Comparison of ENCODE assay signal across 8 cellular contexts in the genomic region with DNA sequence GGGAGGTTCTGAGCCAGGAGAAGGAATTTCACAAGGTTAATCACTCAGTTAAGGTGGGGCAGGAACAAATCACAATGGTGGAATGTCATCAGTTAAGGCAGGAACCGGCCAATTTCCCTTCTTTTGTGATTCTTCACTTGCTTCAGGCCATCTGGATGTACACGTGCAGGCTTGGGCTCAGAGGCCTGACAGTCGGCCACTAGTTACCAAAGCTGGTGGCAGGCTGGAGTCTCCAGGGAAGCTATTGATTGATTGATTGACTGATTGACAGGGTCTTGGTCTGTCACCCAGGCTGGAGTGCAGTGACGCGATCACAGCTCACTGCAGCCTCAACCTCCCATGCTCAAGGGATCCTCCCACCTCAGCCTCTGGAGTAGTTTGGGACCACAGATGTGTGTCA. TPM values are rescaled to one million over a fixed set of nuclear protein-coding genes. Genes with fewer than 3 reads are reported as not detected.
DNase-seq lines count a peak whose midpoint lies in the region; ATAC-seq and TF ChIP-seq lines count a peak whose summit lies in the region.
"Not testable (repeated sequence)": the region's sequence is repeated elsewhere in the genome, so short reads cannot be mapped to it uniquely, and the experiment has no call there.

No MANE protein-coding gene starts in this region.

- not testable (repeated sequence) for TF ChIP-seq CTCF in VCaP (conservative IDR thresholded peaks at IDR 0.05); nephron progenitor cell (IDR thresholded peaks at IDR 0.05)

- H3K4me3 ChIP-seq in CD4-positive, CD25-positive, alpha-beta regulatory T cell (ENCODE audit: low read depth, low read length); HUES48 (ENCODE audit: low read depth, low read length); right cardiac atrium (ENCODE audit: low read length): not testable (repeated sequence)

- H3K36me3 Mint-ChIP-seq in CD4-positive, CD25-positive, alpha-beta regulatory T cell; activated naive CD8-positive, alpha-beta T cell; nephron progenitor cell (ENCODE audit: low read depth): not testable (repeated sequence)

- H3K9me3 ChIP-seq in CD4-positive, CD25-positive, alpha-beta regulatory T cell (ENCODE audit: control insufficient read depth in 2 of 2, low read length in 2 of 2); HUES48 (ENCODE audit: control insufficient read depth, insufficient read depth, low read length); right cardiac atrium (ENCODE audit: control insufficient read depth, low read length): not testable (repeated sequence)

- not testable (repeated sequence) for H3K36me3 ChIP-seq in CD4-positive, CD25-positive, alpha-beta regulatory T cell (ENCODE audit: control insufficient read depth, insufficient read depth, low read length); HUES48 (ENCODE audit: control insufficient read depth, insufficient read depth, low read length)

- not testable (repeated sequence) for H3K9ac ChIP-seq in HUES48 (ENCODE audit: low read depth, low read length)

- peaks cover 19 to 40% (median 28%) of the 10 kb centered on the region in 4 donors for H3K4me1 Mint-ChIP-seq in CD4-positive, CD25-positive, alpha-beta regulatory T cell
- H3K4me1 Mint-ChIP-seq in activated naive CD8-positive, alpha-beta T cell (ENCODE audit: low read depth), result peaks cover 34% of the 10 kb centered on the region
- H3K4me1 Mint-ChIP-seq in nephron progenitor cell, result peaks cover 55% of the 10 kb centered on the region

- not testable (repeated sequence) for H3K27me3 Mint-ChIP-seq in CD4-positive, CD25-positive, alpha-beta regulatory T cell; activated naive CD8-positive, alpha-beta T cell; nephron progenitor cell (ENCODE audit: low read depth, poor library complexity)

- peak overlapping the region; percentile 96 to 100 (median 98) for H3K4me3 Mint-ChIP-seq in CD4-positive, CD25-positive, alpha-beta regulatory T cell
- H3K4me3 Mint-ChIP-seq in activated naive CD8-positive, alpha-beta T cell, result peak overlapping the region; percentile 95
- H3K4me3 Mint-ChIP-seq in nephron progenitor cell, result peak overlapping the region; percentile 97

- not testable (repeated sequence) for H3K27ac ChIP-seq in CD4-positive, CD25-positive, alpha-beta regulatory T cell (ENCODE audit: insufficient read depth, low read length, poor library complexity, severe bottlenecking); right cardiac atrium (ENCODE audit: low read length)
- H3K27ac ChIP-seq in HUES48 (ENCODE audit: low read depth, low read length) (peak overlapping the region; percentile 82), VCaP (peak overlapping the region; percentile 72; the same call in 1 of the 2 replicates)

- peaks cover 21% of the 10 kb centered on the region for H3K4me1 ChIP-seq in CD4-positive, CD25-positive, alpha-beta regulatory T cell (ENCODE audit: control insufficient read depth, insufficient read depth, low read length, poor library complexity, severe bottlenecking)
- H3K4me1 ChIP-seq in HUES48 (ENCODE audit: control insufficient read depth, insufficient read depth, low read length), result peaks cover 27% of the 10 kb centered on the region
- H3K4me1 ChIP-seq in right cardiac atrium (ENCODE audit: control insufficient read depth, insufficient read depth, low read length), result not testable (repeated sequence)

- H3K9me3 Mint-ChIP-seq in CD4-positive, CD25-positive, alpha-beta regulatory T cell; activated naive CD8-positive, alpha-beta T cell (ENCODE audit: low read depth); nephron progenitor cell: not testable (repeated sequence)

- peak overlapping the region; percentile 20 to 96 (median 95) for H3K27ac Mint-ChIP-seq in CD4-positive, CD25-positive, alpha-beta regulatory T cell
- not testable (repeated sequence) for H3K27ac Mint-ChIP-seq in activated naive CD8-positive, alpha-beta T cell; nephron progenitor cell

- not testable (repeated sequence) for H3K27me3 ChIP-seq in CD4-positive, CD25-positive, alpha-beta regulatory T cell (ENCODE audit: control insufficient read depth, insufficient read depth, low read length); HUES48 (ENCODE audit: control insufficient read depth, insufficient read depth, low read length); right cardiac atrium (ENCODE audit: control insufficient read depth, insufficient read depth)

- intact Hi-C loops in right cardiac atrium (cut with DNase I), result not testable (repeated sequence)

- not testable (repeated sequence) for ATAC-seq in CD4-positive, CD25-positive, alpha-beta regulatory T cell (ENCODE audit: low read depth in 2 of 2); right cardiac atrium; stimulated activated naive CD8-positive, alpha-beta T cell treated with anti-CD3 and anti-CD28 coated beads, Interleukin-15, Interleukin-2, amounts not matched to agents 100 U/mL and 50 U/mL, for 24 hours

- WGBS in right cardiac atrium, result 52% methylated on average over 5 of the region's 5 CpGs

- not testable (repeated sequence) for DNase-seq in CD4-positive, CD25-positive, alpha-beta regulatory T cell
- DNase-seq in ecto neural progenitor cell (ENCODE audit: low spot score), result peak; percentile 49
- peak in 2 of 3 donors; percentile 13 to 33 for DNase-seq in right cardiac atrium
- peak; percentile 3 for DNase-seq in nephron progenitor cell
- peak; percentile 3 for DNase-seq in stimulated activated naive CD8-positive, alpha-beta T cell treated with anti-CD3 and anti-CD28 coated beads, Interleukin-15, Interleukin-2, amounts not matched to agents 100 U/mL and 50 U/mL, for 24 hours

RNA-seq across cellular contexts. Expression of a gene that starts 0.9 kb away (rescaled TPM):
- total RNA-seq in CD4-positive, CD25-positive, alpha-beta regulatory T cell, result 25.8 TPM
- polyA plus RNA-seq in CD4-positive, CD25-positive, alpha-beta regulatory T cell, result 10 to 100 TPM; 14.0 to 24.0 (median 17.1) TPM
- 100 to 1,000 TPM in 1 of 4 donors, 10 to 100 TPM in 3; 84.6 to 103 (median 95.2) TPM for total RNA-seq in right cardiac atrium
- 74.6 TPM for polyA plus RNA-seq in right cardiac atrium

RNA-seq across cellular contexts. Expression of a gene that starts 35.5 kb away (rescaled TPM):
- 12.2 TPM for total RNA-seq in CD4-positive, CD25-positive, alpha-beta regulatory T cell
- polyA plus RNA-seq in CD4-positive, CD25-positive, alpha-beta regulatory T cell, result 10 to 100 TPM in 1 of 4 donors, 1 to 10 TPM in 3; 7.7 to 10.4 (median 8.5) TPM
- total RNA-seq in right cardiac atrium, result 10 to 100 TPM in 1 of 4 donors, 1 to 10 TPM in 3; 8.0 to 10.6 (median 9.1) TPM
- 13.6 TPM for polyA plus RNA-seq in right cardiac atrium
